Comparison of ENCODE assay signal across 10 cellular contexts in the genomic region with DNA sequence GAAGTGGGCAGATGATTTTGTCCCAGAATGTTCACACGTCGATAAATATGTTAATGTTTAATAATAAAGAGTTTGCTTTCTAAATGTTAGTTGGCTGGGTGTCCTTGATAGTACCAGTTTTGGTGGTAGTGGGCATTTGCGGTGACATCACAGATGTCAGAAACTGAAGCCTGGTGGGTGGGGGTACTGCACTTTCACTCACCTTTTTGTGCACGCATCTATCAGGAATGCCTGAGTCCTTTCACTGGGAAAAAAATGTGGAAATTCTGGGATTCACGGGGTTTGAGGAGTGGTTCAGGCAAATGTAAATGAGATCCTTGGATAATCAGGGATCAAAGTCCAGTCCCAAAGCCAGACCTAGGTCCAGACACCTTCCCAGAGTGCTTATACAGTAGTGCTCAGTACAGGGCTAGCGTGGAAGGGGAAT. TPM values are rescaled to one million over a fixed set of nuclear protein-coding genes. Genes with fewer than 3 reads are reported as not detected.
DNase-seq lines count a peak whose midpoint lies in the region; ATAC-seq and TF ChIP-seq lines count a peak whose summit lies in the region.
"Had no signal": no experiment of that assay in that cellular context is flagged by ENCODE, and none has a peak within 500 bp of the region (broad histone marks: within the 10 kb centered on the region; RNA-seq: fewer than 3 reads in every experiment).

No MANE protein-coding gene starts in this region.

- H3K4me1 ChIP-seq in SJCRH30 (no peaks in the 10 kb centered on the region), esophagus muscularis mucosa (peaks cover 27 to 48% (median 44%) of the 10 kb centered on the region in 4 donors), aorta (ENCODE audit: control insufficient read depth in 1 of 2, insufficient read depth in 2 of 2, low read length in 2 of 2) (peaks cover 9 to 12% of the 10 kb centered on the region in 2 donors)

- H3K36me3 Mint-ChIP-seq in progenitor cell of endocrine pancreas (ENCODE audit: insufficient read depth) (peaks cover 2% of the 10 kb centered on the region), immature natural killer cell (no peaks in the 10 kb centered on the region)

- POLR2A ChIA-PET in AG04449 (lab: Yijun Ruan, JAX) = no interaction called here

- H3K27me3 Mint-ChIP-seq in progenitor cell of endocrine pancreas (peaks cover 62% of the 10 kb centered on the region), immature natural killer cell (ENCODE audit: low read depth in 3 of 3) (peaks cover 19 to 46% (median 20%) of the 10 kb centered on the region in 3 donors)

- CTCF ChIA-PET in AG04449 (lab: Yijun Ruan, JAX) = interaction anchor here (0.8 to 1.3 kb wide), 4 partner anchors 10 to 292 kb away, joined by 3 to 5 read pairs (median 3); no protein-coding TSS in a partner anchor

- H3K9me3 Mint-ChIP-seq in progenitor cell of endocrine pancreas (ENCODE audit: low read depth) = peaks cover 8% of the 10 kb centered on the region
- no peaks in the 10 kb centered on the region for H3K9me3 Mint-ChIP-seq in immature natural killer cell

- H3K27ac Mint-ChIP-seq in progenitor cell of endocrine pancreas (no peak overlapping the region), immature natural killer cell (no peak overlapping the region)

- peaks cover 2% of the 10 kb centered on the region; the same call in 1 of the 2 replicates for H3K9me3 ChIP-seq in SJCRH30 (replicated peaks)
- H3K9me3 ChIP-seq in esophagus muscularis mucosa = no peaks in the 10 kb centered on the region
- no peaks in the 10 kb centered on the region for H3K9me3 ChIP-seq in aorta (ENCODE audit: control insufficient read depth, low read length)

- DNase-seq in AG04449 (ENCODE audit: low read depth, low spot score) (no peak), SJCRH30 (no peak), esophagus muscularis mucosa (ENCODE audit: extremely low spot score) (no peak), progenitor cell of endocrine pancreas (ENCODE audit: low spot score, unreplicated experiment) (no peak), aorta (no peak), immature natural killer cell (no peak)

- no peak for TF ChIP-seq EP300 in esophagus muscularis mucosa (IDR thresholded peaks at IDR 0.05)

- peaks cover 34% of the 10 kb centered on the region for H3K4me1 Mint-ChIP-seq in progenitor cell of endocrine pancreas (ENCODE audit: low read depth)
- peaks cover 38 to 41% of the 10 kb centered on the region in 2 donors for H3K4me1 Mint-ChIP-seq in immature natural killer cell

- TF ChIP-seq CTCF in AG04449 (IDR thresholded peaks at IDR 0.05; ENCODE audit: insufficient read depth, low read length, missing control alignments) = no peak
- TF ChIP-seq CTCF in esophagus muscularis mucosa (IDR thresholded peaks at IDR 0.05) = no peak
- peak; percentile 28 for TF ChIP-seq CTCF in progenitor cell of endocrine pancreas (IDR thresholded peaks at IDR 0.05; ENCODE audit: unreplicated experiment)

- WGBS in esophagus muscularis mucosa = 76% methylated on average over 6 of the region's 6 CpGs
- WGBS in aorta, 2 donors = 43 to 45% methylated on average over 6 of the region's 6 CpGs

- ATAC-seq in aorta (ENCODE audit: low FRiP score) = no peak
- no peak for ATAC-seq in GM18517 (IDR thresholded peaks at IDR 0.05; ENCODE audit: unreplicated experiment)
- no peak for ATAC-seq in HG02840 (IDR thresholded peaks at IDR 0.05; ENCODE audit: low FRiP score, unreplicated experiment)
- ATAC-seq: activated CD4-positive, CD25-positive, alpha-beta regulatory T cell treated with anti-CD3 and anti-CD28 coated beads, Interleukin-2, amount 50 U/mL, for 24 hours had no signal

- H3K4me3 ChIP-seq in AG04449 (ENCODE audit: low read depth, low read length) = peak overlapping the region; percentile 83
- H3K4me3 ChIP-seq in SJCRH30 = peak overlapping the region; percentile 62
- peak overlapping the region; percentile 66 to 88 (median 80) for H3K4me3 ChIP-seq in esophagus muscularis mucosa
- peak overlapping the region in 1 of 2 donors; percentile 87 for H3K4me3 ChIP-seq in aorta (ENCODE audit: low read length in 2 of 2)

- H3K36me3 ChIP-seq in SJCRH30 = no peaks in the 10 kb centered on the region
- peaks cover 0 to 21% (median 0%) of the 10 kb centered on the region in 4 donors for H3K36me3 ChIP-seq in esophagus muscularis mucosa
- H3K36me3 ChIP-seq in aorta (ENCODE audit: control insufficient read depth in 1 of 2, insufficient read depth in 2 of 2, low read length in 1 of 2) = no peaks in the 10 kb centered on the region

- TF ChIP-seq POLR2A in esophagus muscularis mucosa (IDR thresholded peaks at IDR 0.05; ENCODE audit: low read depth) = no peak

- intact Hi-C loops in esophagus muscularis mucosa (cut with DNase I) = no loop called here
- intact Hi-C loops in aorta (cut with DNase I) = no loop called here

- no peaks in the 10 kb centered on the region for H3K27me3 ChIP-seq in SJCRH30
- no peaks in the 10 kb centered on the region for H3K27me3 ChIP-seq in esophagus muscularis mucosa
- H3K27me3 ChIP-seq in aorta (ENCODE audit: control insufficient read depth in 1 of 2, insufficient read depth in 2 of 2, low read length in 1 of 2) = no peaks in the 10 kb centered on the region

- H3K4me3 Mint-ChIP-seq in progenitor cell of endocrine pancreas (ENCODE audit: low read depth) (peak overlapping the region; percentile 2), immature natural killer cell (peak overlapping the region in 1 of 5 donors; percentile 8)

- H3K27ac ChIP-seq in SJCRH30 = no peak overlapping the region
- peak overlapping the region; percentile 90 to 94 (median 92) for H3K27ac ChIP-seq in esophagus muscularis mucosa (replicated peaks in 1 of 4)
- H3K27ac ChIP-seq in aorta (ENCODE audit: low read depth in 1 of 2, low read length in 2 of 2) = no peak overlapping the region
- H3K27ac ChIP-seq: C4-2B had no signal

RNA-seq across cellular contexts. Expression of gene EPAS1, which starts 3.2 kb away (rescaled TPM):
- 16.5 and 17.3 TPM in 2 replicates for total RNA-seq in SJCRH30 (2014; rRNA removed; shearing (Covaris generic))
- total RNA-seq in esophagus muscularis mucosa (100 to 1,000 TPM; 113 to 225 (median 183) TPM), progenitor cell of endocrine pancreas (5.1 and 5.9 TPM in 2 replicates), aorta (100 to 1,000 TPM; 414 to 954 TPM)
- polyA plus RNA-seq in aorta (100 to 1,000 TPM; 213 to 392 TPM), immature natural killer cell (under 1 TPM; 0.05 to 0.69 (median 0.08) TPM)

Comparison
In these comparisons a context has a peak if more than half of its experiments do, and no peak if none do; other contexts are left out.
1. H3K27ac ChIP-seq: peak in esophagus muscularis mucosa (4 of 4); none in SJCRH30 (single experiment) and aorta (0 of 2).